Comparison of ENCODE assay signal across 8 cellular contexts in genomic region chr12:123363385-123363742, GRCh38. TPM values are rescaled to one million over a fixed set of nuclear protein-coding genes. Genes with fewer than 3 reads are reported as not detected.
DNase-seq lines count a peak whose midpoint lies in the region; FAIRE-seq and TF ChIP-seq lines count a peak whose summit lies in the region.

No MANE protein-coding gene starts in this region.

- H3K27ac ChIP-seq in BLaER1 treated with 17β-estradiol and CSF1 and Interleukin-3, amounts not matched to agents 10 nM and 100 nM = peak overlapping the region; percentile 95 to 100 (median 96); a peak in 21 of 22 replicates

- FAIRE-seq in HTR-8/SVneo (lab: Jason Lieb, UNC) = no peak

- no peaks in the 10 kb centered on the region for H3K27me3 Mint-ChIP-seq in activated T-helper 1 cell treated with anti-CD3 and anti-CD28 coated beads, Interleukin-12 subunit alpha, Interleukin-12 subunit beta, Interleukin-2, Interleukin-4 antibody, amounts not matched to agents 30 ng/mL and 10 ng/mL and 1 ng/mL, durations not matched to agents 14 hours and 24 hours and 36 hours (ENCODE audit: insufficient read depth)

- peak overlapping the region; percentile 78 to 96 (median 86) for H3K4me2 ChIP-seq in BLaER1 treated with 17β-estradiol and CSF1 and Interleukin-3, amounts not matched to agents 10 nM and 100 nM

- H3K9ac ChIP-seq in BLaER1 treated with 17β-estradiol and CSF1 and Interleukin-3, amounts not matched to agents 10 nM and 100 nM = peak overlapping the region; percentile 95 to 99 (median 99)

- no peaks in the 10 kb centered on the region for H3K27me3 ChIP-seq in BLaER1 treated with 17β-estradiol and CSF1 and Interleukin-3, amounts not matched to agents 10 nM and 100 nM

- H3K4me3 Mint-ChIP-seq in activated T-helper 1 cell treated with anti-CD3 and anti-CD28 coated beads, Interleukin-12 subunit alpha, Interleukin-12 subunit beta, Interleukin-2, Interleukin-4 antibody, amounts not matched to agents 30 ng/mL and 10 ng/mL and 1 ng/mL, durations not matched to agents 14 hours and 24 hours and 36 hours = peak overlapping the region; percentile 93

- H3K36me3 ChIP-seq in BLaER1 treated with 17β-estradiol and CSF1 and Interleukin-3, amounts not matched to agents 10 nM and 100 nM = peaks cover 13 to 36% (median 30%) of the 10 kb centered on the region in 11 experiments; a peak in 18 of 22 replicates

- peak overlapping the region; percentile 89 for H3K27ac Mint-ChIP-seq in activated T-helper 1 cell treated with anti-CD3 and anti-CD28 coated beads, Interleukin-12 subunit alpha, Interleukin-12 subunit beta, Interleukin-2, Interleukin-4 antibody, amounts not matched to agents 30 ng/mL and 10 ng/mL and 1 ng/mL, durations not matched to agents 14 hours and 24 hours and 36 hours

- H4K20me1 ChIP-seq in BLaER1 treated with 17β-estradiol and CSF1 and Interleukin-3, amounts not matched to agents 10 nM and 100 nM = peaks cover 59 to 62% (median 60%) of the 10 kb centered on the region in 11 experiments

- no peaks in the 10 kb centered on the region for H3K9me3 Mint-ChIP-seq in activated T-helper 1 cell treated with anti-CD3 and anti-CD28 coated beads, Interleukin-12 subunit alpha, Interleukin-12 subunit beta, Interleukin-2, Interleukin-4 antibody, amounts not matched to agents 30 ng/mL and 10 ng/mL and 1 ng/mL, durations not matched to agents 14 hours and 24 hours and 36 hours

- TF ChIP-seq CTCF in HFF-Myc (IDR thresholded peaks at IDR 0.05; ENCODE audit: low read depth, low read length, missing control alignments) = no peak

- no peaks in the 10 kb centered on the region for H3K36me3 Mint-ChIP-seq in activated T-helper 1 cell treated with anti-CD3 and anti-CD28 coated beads, Interleukin-12 subunit alpha, Interleukin-12 subunit beta, Interleukin-2, Interleukin-4 antibody, amounts not matched to agents 30 ng/mL and 10 ng/mL and 1 ng/mL, durations not matched to agents 14 hours and 24 hours and 36 hours (ENCODE audit: low read depth)

- no peaks in the 10 kb centered on the region for H3K9me3 ChIP-seq in BLaER1 treated with 17β-estradiol and CSF1 and Interleukin-3, amounts not matched to agents 10 nM and 100 nM (replicated peaks in 1 of 11)

- peak overlapping the region; percentile 92 to 100 (median 99) for H3K4me3 ChIP-seq in BLaER1 treated with 17β-estradiol and CSF1 and Interleukin-3, amounts not matched to agents 10 nM and 100 nM
- peak overlapping the region; percentile 98 for H3K4me3 ChIP-seq in HFF-Myc (replicated peaks; ENCODE audit: low read depth, low read length)

- peaks cover 23 to 32% (median 28%) of the 10 kb centered on the region in 10 experiments for H3K4me1 ChIP-seq in BLaER1 treated with 17β-estradiol and CSF1 and Interleukin-3, amounts not matched to agents 10 nM and 100 nM

- intact Hi-C loops in activated T-helper 1 cell treated with anti-CD3 and anti-CD28 coated beads, Interleukin-12 subunit alpha, Interleukin-12 subunit beta, Interleukin-2, Interleukin-4 antibody, amounts not matched to agents 30 ng/mL and 10 ng/mL and 1 ng/mL, durations not matched to agents 14 hours and 24 hours and 36 hours (cut with micrococcal nuclease) = loop anchor here (5.0 kb wide), 1 partner anchor 239 kb away; the partner anchor contains the start of gene DDX55

- peaks cover 19% of the 10 kb centered on the region for H3K4me1 Mint-ChIP-seq in activated T-helper 1 cell treated with anti-CD3 and anti-CD28 coated beads, Interleukin-12 subunit alpha, Interleukin-12 subunit beta, Interleukin-2, Interleukin-4 antibody, amounts not matched to agents 30 ng/mL and 10 ng/mL and 1 ng/mL, durations not matched to agents 14 hours and 24 hours and 36 hours (ENCODE audit: low read depth)

- DNase-seq in HFF-Myc (ENCODE audit: extremely low read depth, low read depth) (no peak), iris pigment epithelial cell (ENCODE audit: low read depth) (peak; percentile 45), superior temporal gyrus (ENCODE audit: extremely low spot score) (peak; percentile 53), NCI-H1417 (lab: John Stamatoyannopoulos, UW) (no peak), NCI-H187 treated with DMSO at 0.1 percent for 48 hours (lab: John Stamatoyannopoulos, UW) (no peak), HTR-8/SVneo (ENCODE audit: insufficient read length, low spot score) (no peak)
- DNase-seq in activated T-helper 1 cell treated with anti-CD3 and anti-CD28 coated beads, Interleukin-12 subunit alpha, Interleukin-12 subunit beta, Interleukin-2, Interleukin-4 antibody, amounts not matched to agents 30 ng/mL and 10 ng/mL and 1 ng/mL, durations not matched to agents 14 hours and 24 hours and 36 hours (ENCODE audit: low spot score) = no peak

RNA-seq across cellular contexts. Expression of gene SBNO1, which starts 1.3 kb away (rescaled TPM):
- 51.6 and 52.8 TPM in 2 replicates for total RNA-seq in activated T-helper 1 cell treated with anti-CD3 and anti-CD28 coated beads, Interleukin-12 subunit alpha, Interleukin-12 subunit beta, Interleukin-2, Interleukin-4 antibody, amounts not matched to agents 30 ng/mL and 10 ng/mL and 1 ng/mL, durations not matched to agents 14 hours and 24 hours and 36 hours

RNA-seq across cellular contexts. Expression of gene KMT5A, which starts 20.6 kb away (rescaled TPM):
- total RNA-seq in activated T-helper 1 cell treated with anti-CD3 and anti-CD28 coated beads, Interleukin-12 subunit alpha, Interleukin-12 subunit beta, Interleukin-2, Interleukin-4 antibody, amounts not matched to agents 30 ng/mL and 10 ng/mL and 1 ng/mL, durations not matched to agents 14 hours and 24 hours and 36 hours = 69.1 and 70.1 TPM in 2 replicates

Comparison
In these comparisons a context has a peak if more than half of its experiments do, and no peak if none do; other contexts are left out.
1. DNase-seq: peak in iris pigment epithelial cell (single experiment) and superior temporal gyrus (single experiment); none in HFF-Myc (single experiment), activated T-helper 1 cell treated with anti-CD3 and anti-CD28 coated beads, Interleukin-12 subunit alpha, Interleukin-12 subunit beta, Interleukin-2, Interleukin-4 antibody, amounts not matched to agents 30 ng/mL and 10 ng/mL and 1 ng/mL, durations not matched to agents 14 hours and 24 hours and 36 hours (single experiment), NCI-H1417 (0 of 3), NCI-H187 treated with DMSO at 0.1 percent for 48 hours (single experiment) and HTR-8/SVneo (single experiment).